13 cellular contexts compared by ENCODE assay signal in genomic region chr2:5520352-5520996, GRCh38.
DNase-seq lines count a peak whose midpoint lies in the region; ATAC-seq, FAIRE-seq and TF ChIP-seq lines count a peak whose summit lies in the region.
"Had no signal": no experiment of that assay in that cellular context is flagged by ENCODE, and none has a peak within 500 bp of the region (broad histone marks: within the 10 kb centered on the region; RNA-seq: fewer than 3 reads in every experiment).

No MANE protein-coding gene starts in this region.

- H3K4me3 ChIP-seq in MG63 (no peak overlapping the region), astrocyte (ENCODE audit: insufficient read depth, low read depth, low read length) (no peak overlapping the region), gastrocnemius medialis (no peak overlapping the region)
- H3K4me3 ChIP-seq: left lung, stomach had no signal

- no peak overlapping the region for H3K4me3 Mint-ChIP-seq in astrocyte (ENCODE audit: unreplicated experiment)
- H3K4me3 Mint-ChIP-seq: CD4-positive, alpha-beta memory T cell; dendritic cell treated with granulocyte-macrophage colony-stimulating factor and Interleukin-4, amounts not matched to agents 40 ng/mL and 50 ng/mL, for 4 days had no signal

- H3K36me3 ChIP-seq in MG63, result no peaks in the 10 kb centered on the region
- no peaks in the 10 kb centered on the region for H3K36me3 ChIP-seq in astrocyte (ENCODE audit: insufficient read depth, low read length)
- H3K36me3 ChIP-seq in gastrocnemius medialis, result no peaks in the 10 kb centered on the region
- H3K36me3 ChIP-seq: left lung, stomach had no signal

- FAIRE-seq in astrocyte (lab: Jason Lieb, UNC), result no peak

- H3K4me1 Mint-ChIP-seq in astrocyte (ENCODE audit: low read depth, unreplicated experiment), result no peaks in the 10 kb centered on the region
- H3K4me1 Mint-ChIP-seq: CD4-positive, alpha-beta memory T cell had no signal

- DNase-seq in MG63, result peak; percentile 51
- DNase-seq in astrocyte (ENCODE audit: low read depth), result peak; percentile 63
- DNase-seq in islet precursor cell, result peak; percentile 85
- peak in 1 of 2 donors; percentile 49 for DNase-seq in gastrocnemius medialis
- DNase-seq in middle frontal gyrus (ENCODE audit: extremely low spot score, low spot score), result no peak
- no peak for DNase-seq in DMS53 (lab: John Stamatoyannopoulos, UW)
- DNase-seq in stimulated activated naive CD4-positive, alpha-beta T cell treated with Interleukin-2 at 50 U/mL for 16 hours (lab: John Stamatoyannopoulos, UW), result no peak
- DNase-seq: activated CD8-positive, alpha-beta memory T cell treated with anti-CD3 and anti-CD28 coated beads, Interleukin-2, amount 50 U/mL, for 48 hours; CD4-positive, alpha-beta memory T cell; foreskin fibroblast; left lung; stomach had no signal

- no peaks in the 10 kb centered on the region for H3K36me3 Mint-ChIP-seq in astrocyte (ENCODE audit: low read depth, unreplicated experiment)
- H3K36me3 Mint-ChIP-seq: CD4-positive, alpha-beta memory T cell had no signal

- H3K27me3 ChIP-seq in MG63, result no peaks in the 10 kb centered on the region
- H3K27me3 ChIP-seq in astrocyte (ENCODE audit: insufficient read depth, low read length), result no peaks in the 10 kb centered on the region
- H3K27me3 ChIP-seq in gastrocnemius medialis, result no peaks in the 10 kb centered on the region
- H3K27me3 ChIP-seq: left lung, stomach had no signal

- no peak overlapping the region for H3K9ac ChIP-seq in astrocyte (ENCODE audit: low read length)

- H3K4me2 ChIP-seq in astrocyte (ENCODE audit: low read length), result peak overlapping the region; percentile 77

- H4K20me1 ChIP-seq in astrocyte (ENCODE audit: insufficient read depth, low read length), result no peaks in the 10 kb centered on the region

- H3K27me3 Mint-ChIP-seq in astrocyte (ENCODE audit: low read depth, unreplicated experiment), result no peaks in the 10 kb centered on the region
- H3K27me3 Mint-ChIP-seq: CD4-positive, alpha-beta memory T cell; dendritic cell treated with granulocyte-macrophage colony-stimulating factor and Interleukin-4, amounts not matched to agents 40 ng/mL and 50 ng/mL, for 4 days had no signal

- no peaks in the 10 kb centered on the region for H3K9me3 ChIP-seq in MG63
- H3K9me3 ChIP-seq in astrocyte (ENCODE audit: insufficient read depth, low read depth, low read length), result no peaks in the 10 kb centered on the region
- H3K9me3 ChIP-seq in gastrocnemius medialis, result no peaks in the 10 kb centered on the region
- H3K9me3 ChIP-seq: left lung, stomach had no signal

- peak; percentile 79 to 93 for ATAC-seq in gastrocnemius medialis
- ATAC-seq: left lung had no signal

- H3K4me1 ChIP-seq in astrocyte (ENCODE audit: insufficient read depth, low read length) (peaks cover 7% of the 10 kb centered on the region), gastrocnemius medialis (peaks cover 6 to 7% of the 10 kb centered on the region in 2 donors)
- H3K4me1 ChIP-seq: left lung had no signal

- no peak for TF ChIP-seq CTCF in astrocyte (IDR thresholded peaks at IDR 0.05; ENCODE audit: insufficient read depth, low read depth, low read length)
- no peak for TF ChIP-seq CTCF in gastrocnemius medialis (IDR thresholded peaks at IDR 0.05 in 4 of 5, conservative IDR thresholded peaks at IDR 0.05 in 1 of 5)

- no peaks in the 10 kb centered on the region for H3K79me2 ChIP-seq in astrocyte (ENCODE audit: insufficient read depth, low read length)

- H3K27ac ChIP-seq in astrocyte (ENCODE audit: low read depth, low read length), result peak overlapping the region; percentile 22
- peak overlapping the region in 2 of 4 donors; percentile 25 to 45 for H3K27ac ChIP-seq in gastrocnemius medialis
- H3K27ac ChIP-seq: left lung, stomach had no signal

- no peaks in the 10 kb centered on the region for H3K9me3 Mint-ChIP-seq in astrocyte (ENCODE audit: unreplicated experiment)
- H3K9me3 Mint-ChIP-seq: dendritic cell treated with granulocyte-macrophage colony-stimulating factor and Interleukin-4, amounts not matched to agents 40 ng/mL and 50 ng/mL, for 4 days had no signal

- TF ChIP-seq POLR2A in gastrocnemius medialis (IDR thresholded peaks at IDR 0.05), result no peak

- no peak overlapping the region for H3K27ac Mint-ChIP-seq in astrocyte (ENCODE audit: unreplicated experiment)
- H3K27ac Mint-ChIP-seq: CD4-positive, alpha-beta memory T cell; dendritic cell treated with granulocyte-macrophage colony-stimulating factor and Interleukin-4, amounts not matched to agents 40 ng/mL and 50 ng/mL, for 4 days had no signal

- in situ Hi-C loops in gastrocnemius medialis (cut with MboI; ENCODE audit: low sequenced_read_pairs in 4 of 4), result no loop called here

- H2AFZ ChIP-seq in astrocyte (ENCODE audit: low read depth, low read length), result peak overlapping the region; percentile 79

- intact Hi-C loops in gastrocnemius medialis (cut with DNase I; ENCODE audit: low total_unique reads), result no loop called here

Comparison
In these comparisons a context has a peak if more than half of its experiments do, and no peak if none do; other contexts are left out.
1. DNase-seq: peak in MG63 (single experiment), astrocyte (single experiment) and islet precursor cell (single experiment); none in middle frontal gyrus (single experiment), DMS53 (single experiment) and stimulated activated naive CD4-positive, alpha-beta T cell treated with Interleukin-2 at 50 U/mL for 16 hours (single experiment).